In the genomic region with DNA sequence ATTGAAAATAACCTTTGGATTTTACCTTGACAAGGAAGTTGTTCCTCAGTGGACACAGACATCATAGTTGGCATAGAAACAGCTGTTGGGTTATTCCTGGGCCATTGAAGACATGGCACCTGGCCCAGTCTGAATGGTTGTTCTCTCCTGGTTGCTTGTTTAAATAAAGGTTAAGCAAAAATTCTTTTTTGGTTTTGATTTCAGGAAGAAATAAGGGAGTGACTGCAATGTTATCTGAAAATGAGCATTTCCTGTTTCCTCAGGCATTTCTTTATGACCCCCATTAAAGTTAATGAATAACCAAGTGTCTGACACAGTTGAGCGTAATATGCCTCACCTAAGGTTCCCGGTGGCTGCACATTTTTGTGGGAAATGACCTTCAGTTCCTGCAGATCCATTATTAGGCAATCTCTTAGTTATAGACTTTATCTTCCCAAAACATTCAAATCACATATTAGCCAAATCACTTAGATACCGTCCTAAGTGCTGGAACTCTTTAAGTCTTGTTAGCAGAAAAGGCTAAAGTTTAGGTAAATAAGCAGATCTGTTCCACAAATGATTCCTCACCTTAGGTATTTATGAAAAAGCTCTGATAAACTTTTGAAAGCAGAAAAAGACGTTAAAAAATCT, we compare ENCODE assay signal across 1 cellular context.
TF ChIP-seq lines count a peak whose summit lies in the region.

No MANE protein-coding gene starts in this region.

TF ChIP-seq in HepG2, 621 proteins besides CTCF, POLR2A, EP300 and RAD21 (continued from another document and continues in another):
- TF ChIP-seq CEBPZ (IDR thresholded peaks at IDR 0.05; ENCODE audit: low read length) (no peak), SMAD9 (CRISPR knock-in tag; IDR thresholded peaks at IDR 0.05) (no peak), SMAD1 (CRISPR knock-in tag; IDR thresholded peaks at IDR 0.05; ENCODE audit: borderline replicate concordance, low read depth) (no peak), ZNF550 (CRISPR knock-in tag; IDR thresholded peaks at IDR 0.05; ENCODE audit: borderline replicate concordance) (no peak), NFIC (IDR thresholded peaks at IDR 0.05; ENCODE audit: low read length) (peak; percentile 91), SP2 (CRISPR knock-in tag; IDR thresholded peaks at IDR 0.05) (no peak), ZNF317 (CRISPR knock-in tag; IDR thresholded peaks at IDR 0.05) (no peak), ZNF335 (CRISPR knock-in tag; IDR thresholded peaks at IDR 0.05) (0 out of 2 replicates have a peak, but pooled peaks have one; percentile 66), ZNF383 (CRISPR knock-in tag; IDR thresholded peaks at IDR 0.05; ENCODE audit: borderline replicate concordance) (no peak), RFX1 (IDR thresholded peaks at IDR 0.05) (no peak; the same call in 1 of the 2 replicates), ZSCAN21 (CRISPR knock-in tag; IDR thresholded peaks at IDR 0.05; ENCODE audit: borderline replicate concordance) (peak; percentile 48; the same call in 1 of the 2 replicates), ZNF749 (CRISPR knock-in tag; IDR thresholded peaks at IDR 0.05; ENCODE audit: borderline replicate concordance) (0 out of 2 replicates have a peak, but pooled peaks have one; percentile 44), RXRA (CRISPR knock-in tag; IDR thresholded peaks at IDR 0.05) (peak; percentile 58; the same call in 1 of the 2 replicates), ZC3H4 (CRISPR knock-in tag; IDR thresholded peaks at IDR 0.05; ENCODE audit: borderline replicate concordance) (peak; percentile 91; the same call in 1 of the 2 replicates), TBX3 (IDR thresholded peaks at IDR 0.05; ENCODE audit: borderline replicate concordance) (peak; percentile 41; the same call in 1 of the 2 replicates), MXI1 (IDR thresholded peaks at IDR 0.05; ENCODE audit: borderline replicate concordance, low read depth, low read length) (peak; percentile 18; the same call in 1 of the 3 replicates), DR1 (CRISPR knock-in tag; IDR thresholded peaks at IDR 0.05) (no peak), NFRKB (IDR thresholded peaks at IDR 0.05) (no peak), SOX13 (IDR thresholded peaks at IDR 0.05) (peak; percentile 38; the same call in 1 of the 2 replicates), SOX13 (CRISPR knock-in tag; conservative IDR thresholded peaks at IDR 0.05 in 1 of 2, IDR thresholded peaks at IDR 0.05 in 1 of 2) (peak in 1 of 2 experiments; percentile 95; a peak in 2 of 4 replicates), EHMT2 (IDR thresholded peaks at IDR 0.05; ENCODE audit: borderline replicate concordance, low read depth, low read length) (peak; percentile 88; the same call in 1 of the 2 replicates), RBM39 (IDR thresholded peaks at IDR 0.05; ENCODE audit: low read depth, low read length, poor library complexity, severe bottlenecking) (no peak), ZSCAN30 (CRISPR knock-in tag; IDR thresholded peaks at IDR 0.05) (no peak), TCF7 (IDR thresholded peaks at IDR 0.05; ENCODE audit: low read depth) (peak; percentile 80), ESRRA (CRISPR knock-in tag; IDR thresholded peaks at IDR 0.05; ENCODE audit: low read depth) (peak; percentile 65; the same call in 1 of the 2 replicates), ONECUT2 (CRISPR knock-in tag; IDR thresholded peaks at IDR 0.05) (no peak), CEBPG (CRISPR knock-in tag; IDR thresholded peaks at IDR 0.05) (peak; percentile 98), ZNF430 (CRISPR knock-in tag; IDR thresholded peaks at IDR 0.05) (no peak), AHR (CRISPR knock-in tag; IDR thresholded peaks at IDR 0.05) (no peak; the same call in 1 of the 2 replicates), SP5 (CRISPR knock-in tag; IDR thresholded peaks at IDR 0.05; ENCODE audit: borderline replicate concordance, low read depth) (no peak; the same call in none of the 2 replicates), ZSCAN9 (CRISPR knock-in tag; IDR thresholded peaks at IDR 0.05; ENCODE audit: borderline replicate concordance) (peak; percentile 63; the same call in 1 of the 2 replicates), GLI4 (CRISPR knock-in tag; IDR thresholded peaks at IDR 0.05; ENCODE audit: borderline replicate concordance) (no peak), ZSCAN31 (CRISPR knock-in tag; IDR thresholded peaks at IDR 0.05; ENCODE audit: low read depth) (no peak), IRF1 (CRISPR knock-in tag; IDR thresholded peaks at IDR 0.05; ENCODE audit: low read depth) (no peak), TFDP2 (CRISPR knock-in tag; IDR thresholded peaks at IDR 0.05) (no peak; the same call in 1 of the 2 replicates), HNRNPH1 (optimal IDR thresholded peaks at IDR 0.05; ENCODE audit: low read depth, low read length) (no peak), ZNF772 (CRISPR knock-in tag; IDR thresholded peaks at IDR 0.05) (peak; percentile 34; the same call in 1 of the 2 replicates), U2AF2 (IDR thresholded peaks at IDR 0.05; ENCODE audit: low read depth, low read length) (no peak), ZBTB38 (CRISPR knock-in tag; IDR thresholded peaks at IDR 0.05) (no peak), PRDM15 (CRISPR knock-in tag; IDR thresholded peaks at IDR 0.05) (no peak), MAZ (IDR thresholded peaks at IDR 0.05; ENCODE audit: borderline replicate concordance, low read depth, low read length) (peak; percentile 36; the same call in 1 of the 2 replicates), MAZ (CRISPR knock-in tag; IDR thresholded peaks at IDR 0.05; ENCODE audit: low read depth) (0 out of 2 replicates have a peak, but pooled peaks have one; percentile 33), RBAK (CRISPR knock-in tag; IDR thresholded peaks at IDR 0.05) (no peak), ZFP36L1 (CRISPR knock-in tag; IDR thresholded peaks at IDR 0.05) (peak; percentile 87; the same call in 1 of the 2 replicates), PTBP1 (IDR thresholded peaks at IDR 0.05; ENCODE audit: low read depth, low read length, poor library complexity, severe bottlenecking) (no peak), ISL2 (CRISPR knock-in tag; IDR thresholded peaks at IDR 0.05) (peak; percentile 98), ZNF546 (CRISPR knock-in tag; conservative IDR thresholded peaks at IDR 0.05) (no peak)
- TF ChIP-seq, protein P1, sequence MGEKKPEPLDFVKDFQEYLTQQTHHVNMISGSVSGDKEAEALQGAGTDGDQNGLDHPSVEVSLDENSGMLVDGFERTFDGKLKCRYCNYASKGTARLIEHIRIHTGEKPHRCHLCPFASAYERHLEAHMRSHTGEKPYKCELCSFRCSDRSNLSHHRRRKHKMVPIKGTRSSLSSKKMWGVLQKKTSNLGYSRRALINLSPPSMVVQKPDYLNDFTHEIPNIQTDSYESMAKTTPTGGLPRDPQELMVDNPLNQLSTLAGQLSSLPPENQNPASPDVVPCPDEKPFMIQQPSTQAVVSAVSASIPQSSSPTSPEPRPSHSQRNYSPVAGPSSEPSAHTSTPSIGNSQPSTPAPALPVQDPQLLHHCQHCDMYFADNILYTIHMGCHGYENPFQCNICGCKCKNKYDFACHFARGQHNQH (CRISPR knock-in tag; IDR thresholded peaks at IDR 0.05) = peak; percentile 87
- TF ChIP-seq, protein P2, sequence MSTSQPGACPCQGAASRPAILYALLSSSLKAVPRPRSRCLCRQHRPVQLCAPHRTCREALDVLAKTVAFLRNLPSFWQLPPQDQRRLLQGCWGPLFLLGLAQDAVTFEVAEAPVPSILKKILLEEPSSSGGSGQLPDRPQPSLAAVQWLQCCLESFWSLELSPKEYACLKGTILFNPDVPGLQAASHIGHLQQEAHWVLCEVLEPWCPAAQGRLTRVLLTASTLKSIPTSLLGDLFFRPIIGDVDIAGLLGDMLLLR (CRISPR knock-in tag; IDR thresholded peaks at IDR 0.05) = no peak
- TF ChIP-seq, protein P3, sequence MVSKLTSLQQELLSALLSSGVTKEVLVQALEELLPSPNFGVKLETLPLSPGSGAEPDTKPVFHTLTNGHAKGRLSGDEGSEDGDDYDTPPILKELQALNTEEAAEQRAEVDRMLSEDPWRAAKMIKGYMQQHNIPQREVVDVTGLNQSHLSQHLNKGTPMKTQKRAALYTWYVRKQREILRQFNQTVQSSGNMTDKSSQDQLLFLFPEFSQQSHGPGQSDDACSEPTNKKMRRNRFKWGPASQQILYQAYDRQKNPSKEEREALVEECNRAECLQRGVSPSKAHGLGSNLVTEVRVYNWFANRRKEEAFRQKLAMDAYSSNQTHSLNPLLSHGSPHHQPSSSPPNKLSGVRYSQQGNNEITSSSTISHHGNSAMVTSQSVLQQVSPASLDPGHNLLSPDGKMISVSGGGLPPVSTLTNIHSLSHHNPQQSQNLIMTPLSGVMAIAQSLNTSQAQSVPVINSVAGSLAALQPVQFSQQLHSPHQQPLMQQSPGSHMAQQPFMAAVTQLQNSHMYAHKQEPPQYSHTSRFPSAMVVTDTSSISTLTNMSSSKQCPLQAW (CRISPR knock-in tag; IDR thresholded peaks at IDR 0.05) = peak; percentile 99
- TF ChIP-seq, protein P4, sequence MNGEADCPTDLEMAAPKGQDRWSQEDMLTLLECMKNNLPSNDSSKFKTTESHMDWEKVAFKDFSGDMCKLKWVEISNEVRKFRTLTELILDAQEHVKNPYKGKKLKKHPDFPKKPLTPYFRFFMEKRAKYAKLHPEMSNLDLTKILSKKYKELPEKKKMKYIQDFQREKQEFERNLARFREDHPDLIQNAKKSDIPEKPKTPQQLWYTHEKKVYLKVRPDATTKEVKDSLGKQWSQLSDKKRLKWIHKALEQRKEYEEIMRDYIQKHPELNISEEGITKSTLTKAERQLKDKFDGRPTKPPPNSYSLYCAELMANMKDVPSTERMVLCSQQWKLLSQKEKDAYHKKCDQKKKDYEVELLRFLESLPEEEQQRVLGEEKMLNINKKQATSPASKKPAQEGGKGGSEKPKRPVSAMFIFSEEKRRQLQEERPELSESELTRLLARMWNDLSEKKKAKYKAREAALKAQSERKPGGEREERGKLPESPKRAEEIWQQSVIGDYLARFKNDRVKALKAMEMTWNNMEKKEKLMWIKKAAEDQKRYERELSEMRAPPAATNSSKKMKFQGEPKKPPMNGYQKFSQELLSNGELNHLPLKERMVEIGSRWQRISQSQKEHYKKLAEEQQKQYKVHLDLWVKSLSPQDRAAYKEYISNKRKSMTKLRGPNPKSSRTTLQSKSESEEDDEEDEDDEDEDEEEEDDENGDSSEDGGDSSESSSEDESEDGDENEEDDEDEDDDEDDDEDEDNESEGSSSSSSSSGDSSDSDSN (CRISPR knock-in tag; IDR thresholded peaks at IDR 0.05) = no peak
